Comparison of ENCODE assay signal across 1 cellular context in genomic region chr17:57609125-57609877, GRCh38.
TF ChIP-seq lines count a peak whose summit lies in the region.

No MANE protein-coding gene starts in this region.

TF ChIP-seq in IMR-90, 13 proteins besides CTCF, POLR2A, EP300 and RAD21 (continued from another document):
- no peak for TF ChIP-seq USF2 (IDR thresholded peaks at IDR 0.05; ENCODE audit: low read depth, low read length)
- TF ChIP-seq NFE2L2 (IDR thresholded peaks at IDR 0.05; ENCODE audit: low read depth, low read length) = no peak
- TF ChIP-seq BHLHE40 (IDR thresholded peaks at IDR 0.05; ENCODE audit: low read depth, low read length) = no peak
- TF ChIP-seq ELK1 (IDR thresholded peaks at IDR 0.05; ENCODE audit: borderline replicate concordance, low read depth, low read length) = no peak
- no peak for TF ChIP-seq RCOR1 (IDR thresholded peaks at IDR 0.05; ENCODE audit: insufficient replicate concordance, low read length)
